1 cellular context compared by ENCODE assay signal in genomic region chr7:136142583-136142982, GRCh38.
TF ChIP-seq lines count a peak whose summit lies in the region.

No MANE protein-coding gene starts in this region.

TF ChIP-seq in K562, 482 proteins besides CTCF, POLR2A, EP300 and RAD21 (continued from another document):
- TF ChIP-seq CHD7 (IDR thresholded peaks at IDR 0.05; ENCODE audit: low read depth, low read length) (no peak), RBBP5 (IDR thresholded peaks at IDR 0.05; ENCODE audit: borderline replicate concordance, insufficient read depth, low read length, poor library complexity, severe bottlenecking) (no peak), ZNF398 (CRISPR knock-in tag; IDR thresholded peaks at IDR 0.05) (no peak), MTA1 (IDR thresholded peaks at IDR 0.05; ENCODE audit: borderline replicate concordance) (no peak), C11orf30 (IDR thresholded peaks at IDR 0.05; ENCODE audit: low read depth) (peak; percentile 39; the same call in 1 of the 2 replicates), TSC22D4 (tag; IDR thresholded peaks at IDR 0.05) (no peak), PBX2 (CRISPR knock-in tag; IDR thresholded peaks at IDR 0.05; ENCODE audit: low read depth) (no peak), PBX2 (tag; conservative IDR thresholded peaks at IDR 0.05; ENCODE audit: low read depth) (peak; percentile 36; the same call in 1 of the 2 replicates), CEBPB (tag; IDR thresholded peaks at IDR 0.05) (no peak)
